ENCODE assay signal across 25 cellular contexts in genomic region chr5:170541146-170541769, GRCh38. TPM values are rescaled to one million over a fixed set of nuclear protein-coding genes. Genes with fewer than 3 reads are reported as not detected.
"Had no signal": no experiment of that assay in that cellular context is flagged by ENCODE, and none has a peak within 500 bp of the region (broad histone marks: within the 10 kb centered on the region; RNA-seq: fewer than 3 reads in every experiment).

No MANE protein-coding gene starts in this region.

- H3K4me1 Mint-ChIP-seq: activated CD4-positive, alpha-beta T cell treated with anti-CD3 and anti-CD28 coated beads for 36 hours had no signal

- H3K4me3 ChIP-seq: cardiac muscle cell, thoracic aorta had no signal

- ATAC-seq: activated CD4-positive, alpha-beta T cell treated with anti-CD3 and anti-CD28 coated beads for 36 hours; activated T-cell treated with anti-CD3 and anti-CD28 coated beads, Interleukin-2, amount 50 U/mL, for 72 hours; foreskin keratinocyte; sciatic nerve; WTC11 had no signal

- H3K27ac ChIP-seq: cardiac muscle cell, foreskin keratinocyte, thoracic aorta had no signal

- H3K36me3 ChIP-seq: cardiac muscle cell, thoracic aorta had no signal

- H3K36me3 Mint-ChIP-seq: type B pancreatic cell had no signal

- H3K4me3 Mint-ChIP-seq: activated CD4-positive, alpha-beta memory T cell treated with anti-CD3 and anti-CD28 coated beads for 36 hours; activated CD4-positive, alpha-beta T cell treated with anti-CD3 and anti-CD28 coated beads for 36 hours; activated naive CD4-positive, alpha-beta T cell treated with anti-CD3 and anti-CD28 coated beads for 36 hours; activated T-cell treated with anti-CD3 and anti-CD28 coated beads, Interleukin-2, amount 50 U/mL, for 72 hours; dendritic cell treated with granulocyte-macrophage colony-stimulating factor and Interleukin-4, amounts not matched to agents 40 ng/mL and 50 ng/mL, for 4 days; neural crest cell; type B pancreatic cell; WTC11 had no signal

- H3K27ac Mint-ChIP-seq: activated CD4-positive, alpha-beta memory T cell treated with anti-CD3 and anti-CD28 coated beads for 36 hours; activated CD4-positive, alpha-beta T cell treated with anti-CD3 and anti-CD28 coated beads for 36 hours; activated naive CD4-positive, alpha-beta T cell treated with anti-CD3 and anti-CD28 coated beads for 36 hours; activated T-cell treated with anti-CD3 and anti-CD28 coated beads, Interleukin-2, amount 50 U/mL, for 72 hours; dendritic cell treated with granulocyte-macrophage colony-stimulating factor and Interleukin-4, amounts not matched to agents 40 ng/mL and 50 ng/mL, for 4 days; type B pancreatic cell; WTC11 had no signal

- H3K4me1 ChIP-seq: foreskin keratinocyte had no signal

- H3K27me3 ChIP-seq: cardiac muscle cell, foreskin keratinocyte had no signal

- DNase-seq: activated CD4-positive, alpha-beta memory T cell treated with anti-CD3 and anti-CD28 coated beads for 36 hours; activated CD4-positive, alpha-beta T cell treated with anti-CD3 and anti-CD28 coated beads for 36 hours; activated effector memory CD4-positive, alpha-beta T cell treated with Interleukin-2 at 50 U/mL for 16 hours; activated naive CD4-positive, alpha-beta T cell treated with anti-CD3 and anti-CD28 coated beads for 36 hours; activated T-cell treated with anti-CD3 and anti-CD28 coated beads, Interleukin-2, amount 50 U/mL, for 72 hours; amygdala; effector CD4-positive, alpha-beta T cell; foreskin keratinocyte; hippocampal formation; occipital lobe; stimulated activated CD4-positive, alpha-beta T cell treated with anti-CD3 and anti-CD28 coated beads, Interleukin-2, amount 100 ng/mL, for 48 hours; stimulated activated CD8-positive, alpha-beta memory T cell treated with anti-CD3 and anti-CD28 coated beads, Interleukin-4, amount 100 ng/mL, for 48 hours; stimulated activated naive CD4-positive, alpha-beta T cell; T-helper 9 cell had no signal

RNA-seq across cellular contexts. Expression of gene KCNIP1, which starts 37.4 kb away (rescaled TPM):
- total RNA-seq: activated CD4-positive, alpha-beta memory T cell treated with anti-CD3 and anti-CD28 coated beads for 36 hours; activated CD4-positive, alpha-beta T cell treated with anti-CD3 and anti-CD28 coated beads for 36 hours; activated naive CD4-positive, alpha-beta T cell treated with anti-CD3 and anti-CD28 coated beads for 36 hours; activated T-cell treated with anti-CD3 and anti-CD28 coated beads, Interleukin-2, amount 50 U/mL, for 72 hours; foreskin keratinocyte; mononuclear cell; myocyte; T-helper 1 cell treated with Interleukin-12 subunit alpha and Interleukin-12 subunit beta and Interleukin-4 antibody, amounts not matched to agents 30 ng/mL and 1 ng/mL, for 36 hours; thoracic aorta had no signal
- polyA plus RNA-seq: cardiac muscle cell, foreskin keratinocyte, liver had no signal
